In genomic region chr3:180804871-180805430, GRCh38 we compare ENCODE assay signal across 9 cellular contexts.
DNase-seq lines count a peak whose midpoint lies in the region; ATAC-seq and TF ChIP-seq lines count a peak whose summit lies in the region.
"Had no signal": no experiment of that assay in that cellular context is flagged by ENCODE, and none has a peak within 500 bp of the region (broad histone marks: within the 10 kb centered on the region; RNA-seq: fewer than 3 reads in every experiment).

No MANE protein-coding gene starts in this region.

- 0 to 6% methylated on average over 6 of the region's 6 CpGs for WGBS in aorta, 2 donors

- DNase-seq in Right ventricle myocardium superior (no peak), right atrium auricular region (ENCODE audit: low spot score) (no peak), iris pigment epithelial cell (ENCODE audit: low read depth) (peak; percentile 47), aorta (no peak), D341Med (ENCODE audit: low spot score) (no peak), activated T-cell treated with anti-CD3 and anti-CD28 coated beads for 4 hours (no peak)
- DNase-seq in stimulated activated naive CD8-positive, alpha-beta T cell treated with anti-CD3 and anti-CD28 coated beads, Interleukin-15, amount 100 ng/mL, for 72 hours: no peak
- DNase-seq: CD4-positive, alpha-beta T cell had no signal

- H3K27ac Mint-ChIP-seq in brain: peak overlapping the region in 3 of 5 experiments; percentile 59 to 74 (median 64)
- H3K27ac Mint-ChIP-seq in stimulated activated naive CD8-positive, alpha-beta T cell treated with anti-CD3 and anti-CD28 coated beads, Interleukin-15, amount 100 ng/mL, for 72 hours: no peak overlapping the region
- H3K27ac Mint-ChIP-seq: CD4-positive, alpha-beta T cell had no signal

- no peaks in the 10 kb centered on the region for H3K9me3 ChIP-seq in right atrium auricular region
- H3K9me3 ChIP-seq in aorta (ENCODE audit: control insufficient read depth, low read length): no peaks in the 10 kb centered on the region

- ATAC-seq in Right ventricle myocardium superior (ENCODE audit: poor library complexity) (peak; percentile 80), aorta (ENCODE audit: low FRiP score) (peak; percentile 77)
- ATAC-seq in stimulated activated naive CD8-positive, alpha-beta T cell treated with anti-CD3 and anti-CD28 coated beads, Interleukin-15, amount 100 ng/mL, for 72 hours: no peak

- no peaks in the 10 kb centered on the region for H3K36me3 Mint-ChIP-seq in brain

- peak in 1 of 2 donors; percentile 55 for TF ChIP-seq CTCF in right atrium auricular region (IDR thresholded peaks at IDR 0.05)
- peak; percentile 62 to 73 for TF ChIP-seq CTCF in brain (conservative IDR thresholded peaks at IDR 0.05)

- H3K4me1 Mint-ChIP-seq in brain: peaks cover 15% of the 10 kb centered on the region
- no peaks in the 10 kb centered on the region for H3K4me1 Mint-ChIP-seq in stimulated activated naive CD8-positive, alpha-beta T cell treated with anti-CD3 and anti-CD28 coated beads, Interleukin-15, amount 100 ng/mL, for 72 hours

- no peaks in the 10 kb centered on the region for H3K27me3 ChIP-seq in right atrium auricular region
- no peaks in the 10 kb centered on the region for H3K27me3 ChIP-seq in aorta (ENCODE audit: control insufficient read depth in 1 of 2, insufficient read depth in 2 of 2, low read length in 1 of 2)

- no peaks in the 10 kb centered on the region for H3K27me3 Mint-ChIP-seq in brain
- peaks cover 8% of the 10 kb centered on the region for H3K27me3 Mint-ChIP-seq in stimulated activated naive CD8-positive, alpha-beta T cell treated with anti-CD3 and anti-CD28 coated beads, Interleukin-15, amount 100 ng/mL, for 72 hours

- intact Hi-C loops in Right ventricle myocardium superior (cut with DNase I) (loop anchor here (2.0 kb wide), 1 partner anchor 372 kb away; no protein-coding TSS in a partner anchor), aorta (cut with DNase I) (loop anchor here in 1 of 2 donors (5.0 to 10.0 kb wide), 2 partner anchors 140 to 367 kb away; no protein-coding TSS in a partner anchor)

- peak overlapping the region in 3 of 5 experiments; percentile 29 to 51 (median 40) for H3K4me3 Mint-ChIP-seq in brain
- no peak overlapping the region for H3K4me3 Mint-ChIP-seq in stimulated activated naive CD8-positive, alpha-beta T cell treated with anti-CD3 and anti-CD28 coated beads, Interleukin-15, amount 100 ng/mL, for 72 hours
- H3K4me3 Mint-ChIP-seq: CD4-positive, alpha-beta T cell had no signal

- H3K4me3 ChIP-seq in right atrium auricular region (no peak overlapping the region), aorta (ENCODE audit: low read length in 2 of 2) (no peak overlapping the region)

- H3K36me3 ChIP-seq in right atrium auricular region (no peaks in the 10 kb centered on the region), aorta (ENCODE audit: control insufficient read depth in 1 of 2, insufficient read depth in 2 of 2, low read length in 1 of 2) (no peaks in the 10 kb centered on the region)

- H3K9me3 Mint-ChIP-seq in brain: no peaks in the 10 kb centered on the region
- no peaks in the 10 kb centered on the region for H3K9me3 Mint-ChIP-seq in stimulated activated naive CD8-positive, alpha-beta T cell treated with anti-CD3 and anti-CD28 coated beads, Interleukin-15, amount 100 ng/mL, for 72 hours
- H3K9me3 Mint-ChIP-seq: CD4-positive, alpha-beta T cell had no signal

- H3K4me1 ChIP-seq in right atrium auricular region (peaks cover 0 to 5% of the 10 kb centered on the region in 2 donors), aorta (ENCODE audit: control insufficient read depth in 1 of 2, insufficient read depth in 2 of 2, low read length in 2 of 2) (no peaks in the 10 kb centered on the region)

- H3K27ac ChIP-seq in right atrium auricular region: no peak overlapping the region
- H3K27ac ChIP-seq in aorta (ENCODE audit: low read depth in 1 of 2, low read length in 2 of 2): no peak overlapping the region

Comparison
In these comparisons a context has a peak if more than half of its experiments do, and no peak if none do; other contexts are left out.
1. H3K27ac Mint-ChIP-seq: peak in brain (3 of 5); none in stimulated activated naive CD8-positive, alpha-beta T cell treated with anti-CD3 and anti-CD28 coated beads, Interleukin-15, amount 100 ng/mL, for 72 hours (0 of 2).
2. H3K4me3 Mint-ChIP-seq: peak in brain (3 of 5); none in stimulated activated naive CD8-positive, alpha-beta T cell treated with anti-CD3 and anti-CD28 coated beads, Interleukin-15, amount 100 ng/mL, for 72 hours (0 of 2).